ENCODE assay signal across 1 cellular context in the genomic region with DNA sequence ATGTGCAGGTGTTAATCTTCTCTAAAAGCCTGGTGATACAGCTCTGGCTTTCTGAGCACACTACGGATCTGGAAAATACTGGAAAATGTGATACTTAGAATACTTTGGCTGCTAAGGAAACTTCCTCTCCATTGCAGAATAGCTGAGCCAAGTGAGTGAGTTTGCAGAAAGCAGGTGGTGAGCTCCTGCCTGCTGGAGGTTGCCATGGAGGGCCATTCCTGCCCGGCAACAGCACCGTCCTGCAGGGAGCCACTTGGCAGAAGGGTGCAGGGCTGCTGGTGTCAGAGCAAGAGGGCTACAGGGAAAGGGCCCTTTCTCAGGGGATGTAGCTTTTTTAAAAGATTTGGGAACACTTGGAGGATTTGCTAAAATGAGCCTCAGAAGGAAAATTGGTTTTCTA.
TF ChIP-seq lines count a peak whose summit lies in the region.

No MANE protein-coding gene starts in this region.

TF ChIP-seq in H1, 55 proteins besides CTCF, POLR2A, EP300 and RAD21:
- peak; percentile 88 for TF ChIP-seq RFX5 (IDR thresholded peaks at IDR 0.05; ENCODE audit: borderline replicate concordance, low read depth, low read length)
- TF ChIP-seq CHD2 (IDR thresholded peaks at IDR 0.05; ENCODE audit: low read length) = no peak
